ENCODE assay signal across 1 cellular context in genomic region chrX:72604705-72605104, GRCh38.
TF ChIP-seq lines count a peak whose summit lies in the region.

No MANE protein-coding gene starts in this region.

TF ChIP-seq in K562, 482 proteins besides CTCF, POLR2A, EP300 and RAD21 (continued from another document):
- TF ChIP-seq NFE2L1 (tag; IDR thresholded peaks at IDR 0.05; ENCODE audit: borderline replicate concordance, low read depth) (no peak), ATF3 (IDR thresholded peaks at IDR 0.05) (0 out of 2 replicates have a peak, but pooled peaks have one; percentile 12), ATF3 (CRISPR knock-in tag; conservative IDR thresholded peaks at IDR 0.05) (no peak), ZNF830 (CRISPR knock-in tag; IDR thresholded peaks at IDR 0.05) (no peak)
